27 cellular contexts compared by ENCODE assay signal in the genomic region with DNA sequence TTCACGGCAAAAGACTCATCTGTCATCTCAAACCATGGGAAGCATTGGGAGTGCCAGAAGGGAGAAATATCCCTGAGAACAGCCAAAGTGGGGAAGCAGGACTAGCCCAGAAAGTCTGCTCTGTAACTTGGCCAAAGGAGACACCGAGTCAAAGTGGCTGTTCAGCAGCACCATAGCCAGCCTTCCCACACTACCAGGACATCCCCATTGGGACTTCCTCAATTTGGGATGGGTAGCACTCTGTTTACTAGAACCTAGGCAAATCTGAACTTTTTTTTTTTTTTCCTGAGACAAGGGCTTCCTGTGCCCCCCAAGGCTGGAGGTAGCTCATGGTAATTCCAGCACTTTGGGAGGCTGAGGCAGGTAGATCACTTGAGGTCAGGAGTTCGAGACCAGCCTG.
"Had no signal": no experiment of that assay in that cellular context is flagged by ENCODE, and none has a peak within 500 bp of the region (broad histone marks: within the 10 kb centered on the region; RNA-seq: fewer than 3 reads in every experiment).

No MANE protein-coding gene starts in this region.

- H3K9me3 ChIP-seq: mucosa of descending colon, pancreas, right lobe of liver, thoracic aorta, upper lobe of right lung, uterus had no signal

- FAIRE-seq: colon, keratinocyte, pancreas, small intestine had no signal

- H3K9me3 Mint-ChIP-seq: memory B cell; naive B cell; stimulated activated naive B cell treated with anti-CD40 and anti-IgM and Interleukin-4, amounts not matched to agents 10 μg/mL and 1 μg/mL and 100 μg/mL, for 72 hours; stimulated activated naive CD8-positive, alpha-beta T cell treated with anti-CD3 and anti-CD28 coated beads, Interleukin-15, Interleukin-2, amounts not matched to agents 100 ng/mL and 50 ng/mL, for 24 hours had no signal

- H3K4me3 ChIP-seq: dorsolateral prefrontal cortex, gastrocnemius medialis, lung, mucosa of descending colon, pancreas, right lobe of liver, thoracic aorta, tibial nerve, upper lobe of right lung, uterus had no signal

- H3K36me3 ChIP-seq: pancreas, right lobe of liver, thoracic aorta, upper lobe of right lung, uterus had no signal

- H3K27ac Mint-ChIP-seq: endodermal cell; memory B cell; nephron; stimulated activated naive B cell treated with anti-CD40 and anti-IgM and Interleukin-4, amounts not matched to agents 10 μg/mL and 1 μg/mL and 100 μg/mL, for 72 hours; stimulated activated naive CD8-positive, alpha-beta T cell treated with anti-CD3 and anti-CD28 coated beads, Interleukin-15, Interleukin-2, amounts not matched to agents 100 ng/mL and 50 ng/mL, for 24 hours had no signal

- H3K27ac ChIP-seq: dorsolateral prefrontal cortex, epithelial cell of prostate, gastrocnemius medialis, pancreas, right lobe of liver, thoracic aorta, tibial nerve, upper lobe of right lung, uterus had no signal

- H3K4me1 Mint-ChIP-seq: endodermal cell, memory B cell, naive B cell, nephron had no signal

- H3K27me3 ChIP-seq: dorsolateral prefrontal cortex, gastrocnemius medialis, pancreas, right lobe of liver, tibial nerve, upper lobe of right lung, uterus had no signal

- H3K27me3 Mint-ChIP-seq: naive B cell; stimulated activated naive B cell treated with anti-CD40 and anti-IgM and Interleukin-4, amounts not matched to agents 10 μg/mL and 1 μg/mL and 100 μg/mL, for 72 hours; stimulated activated naive CD8-positive, alpha-beta T cell treated with anti-CD3 and anti-CD28 coated beads, Interleukin-15, Interleukin-2, amounts not matched to agents 100 ng/mL and 50 ng/mL, for 24 hours had no signal

- H3K4me1 ChIP-seq: gastrocnemius medialis, right lobe of liver, upper lobe of right lung, uterus had no signal

- H3K36me3 Mint-ChIP-seq: memory B cell; stimulated activated naive B cell treated with anti-CD40 and anti-IgM and Interleukin-4, amounts not matched to agents 10 μg/mL and 1 μg/mL and 100 μg/mL, for 72 hours had no signal

- DNase-seq: dorsolateral prefrontal cortex; effector CD8-positive, alpha-beta T cell; endodermal cell; gastrocnemius medialis; head of caudate nucleus; mucosa of descending colon; naive B cell; occipital lobe; pancreas; right lobe of liver; small intestine; stimulated activated CD4-positive, alpha-beta T cell treated with anti-CD3 and anti-CD28 coated beads, Interleukin-15, amount 100 ng/mL, for 24 hours; stimulated activated CD4-positive, alpha-beta T cell treated with anti-CD3 and anti-CD28 coated beads, Interleukin-2, amount 100 ng/mL, for 48 hours; stimulated activated naive B cell treated with anti-CD40 and anti-IgM and Interleukin-4, amounts not matched to agents 10 μg/mL and 1 μg/mL and 100 μg/mL, for 72 hours; upper lobe of right lung; uterus had no signal

- ATAC-seq: esophagus mucosa; gastrocnemius medialis; left lobe of liver; mucosa of descending colon; pancreas; right lobe of liver; stimulated activated naive B cell treated with anti-CD40 and anti-IgM and Interleukin-4, amounts not matched to agents 10 μg/mL and 1 μg/mL and 100 μg/mL, for 72 hours; upper lobe of right lung had no signal

- H3K4me3 Mint-ChIP-seq: endodermal cell; memory B cell; naive B cell; nephron; stimulated activated naive B cell treated with anti-CD40 and anti-IgM and Interleukin-4, amounts not matched to agents 10 μg/mL and 1 μg/mL and 100 μg/mL, for 72 hours; stimulated activated naive CD8-positive, alpha-beta T cell treated with anti-CD3 and anti-CD28 coated beads, Interleukin-15, Interleukin-2, amounts not matched to agents 100 ng/mL and 50 ng/mL, for 24 hours had no signal
